In the genomic region with DNA sequence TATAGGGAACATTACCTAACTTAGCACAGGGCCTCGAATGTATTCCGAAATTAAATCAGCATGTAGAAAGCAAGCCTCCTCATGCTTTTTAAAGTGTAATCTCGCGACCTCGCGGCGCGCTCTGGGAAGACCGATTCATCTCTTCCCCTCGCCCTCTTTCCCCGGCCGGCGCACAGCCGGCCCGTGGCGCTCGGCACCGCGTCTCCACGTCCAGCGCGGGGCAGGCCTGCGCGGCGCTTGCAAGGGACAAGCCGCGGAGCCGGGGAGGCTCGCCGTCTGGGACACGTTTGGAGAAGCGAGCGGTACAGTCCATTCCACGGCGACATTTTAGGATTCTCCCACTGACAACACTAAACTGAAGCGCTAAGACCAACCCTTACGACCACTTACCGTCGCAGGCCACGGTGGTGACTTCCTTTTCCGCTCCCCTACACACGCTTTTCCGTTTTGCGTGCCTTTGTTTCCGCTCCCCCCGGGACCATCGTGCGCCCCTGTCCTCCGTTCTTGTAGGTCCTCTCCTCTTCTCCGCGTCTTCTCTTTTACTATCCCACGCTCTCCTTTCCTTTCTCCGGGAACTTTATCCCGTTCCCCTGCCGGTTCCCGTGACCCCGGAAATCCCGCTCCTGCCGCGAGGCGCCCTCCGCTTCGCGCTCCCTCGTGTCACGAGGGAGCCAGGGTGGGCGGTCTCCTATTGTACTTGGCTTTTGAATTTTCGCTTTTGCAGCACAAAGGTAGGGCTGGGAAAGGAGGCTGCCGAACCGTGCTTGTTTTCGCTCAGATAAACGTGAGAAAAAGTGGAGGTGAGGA, we compare ENCODE assay signal across 8 cellular contexts. TPM values are rescaled to one million over a fixed set of nuclear protein-coding genes. Genes with fewer than 3 reads are reported as not detected.
DNase-seq lines count a peak whose midpoint lies in the region; TF ChIP-seq lines count a peak whose summit lies in the region.

A gene with protein sequence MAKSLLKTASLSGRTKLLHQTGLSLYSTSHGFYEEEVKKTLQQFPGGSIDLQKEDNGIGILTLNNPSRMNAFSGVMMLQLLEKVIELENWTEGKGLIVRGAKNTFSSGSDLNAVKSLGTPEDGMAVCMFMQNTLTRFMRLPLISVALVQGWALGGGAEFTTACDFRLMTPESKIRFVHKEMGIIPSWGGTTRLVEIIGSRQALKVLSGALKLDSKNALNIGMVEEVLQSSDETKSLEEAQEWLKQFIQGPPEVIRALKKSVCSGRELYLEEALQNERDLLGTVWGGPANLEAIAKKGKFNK (minus strand): TSS at position 664 of the 807 bp plus-strand sequence. CDS start 12,581 bp downstream, outside the sequence.

- H3K27ac ChIP-seq in suprapubic skin: peak within 1 kb of the TSS; percentile 90

- H3K9me3 ChIP-seq in suprapubic skin: no peaks in the 10 kb centered on the region

- H3K4me3 ChIP-seq in suprapubic skin: peak within 1 kb of the TSS; percentile 89

- no peaks in the 10 kb centered on the region for H3K27me3 ChIP-seq in suprapubic skin

- H3K36me3 ChIP-seq in suprapubic skin: no peaks in the 10 kb centered on the region

- H3K4me1 ChIP-seq in suprapubic skin: peaks cover 41% of the 10 kb centered on the region

- DNase-seq in ELF-1 (ENCODE audit: low read depth, low spot score): peak; percentile 71
- DNase-seq in H4 (ENCODE audit: low spot score): peak; percentile 39
- DNase-seq in LoVo (ENCODE audit: low spot score): peak; percentile 64
- peak; percentile 73 for DNase-seq in SHP77 treated with DMSO at 0.1 percent for 48 hours (lab: John Stamatoyannopoulos, UW)
- DNase-seq in activated gamma-delta T cell (lab: John Stamatoyannopoulos, UW): peak; percentile 23
- peak; percentile 63 for DNase-seq in germinal center (ENCODE audit: low spot score)
- DNase-seq in occipital lobe (lab: John Stamatoyannopoulos, UW): peak; percentile 58
- DNase-seq in suprapubic skin (ENCODE audit: low spot score in 2 of 2): peak; percentile 68 to 83

- under 1% methylated on average over 46 of the region's 72 CpGs for WGBS in suprapubic skin

- no peak for TF ChIP-seq CTCF in suprapubic skin (IDR thresholded peaks at IDR 0.05)

- no peak for TF ChIP-seq EP300 in suprapubic skin (IDR thresholded peaks at IDR 0.05)

- TF ChIP-seq POLR2A in suprapubic skin (IDR thresholded peaks at IDR 0.05): peak in 1 of 2 donors; percentile 28

RNA-seq across cellular contexts. Expression of the gene that starts here (rescaled TPM):
- total RNA-seq in H4 (2014; rRNA removed; shearing (Covaris generic)): 60.7 and 67.5 TPM in 2 replicates
- total RNA-seq in occipital lobe (53.8 TPM), suprapubic skin (10 to 100 TPM; 23.9 to 42.6 (median 38.0) TPM)

Comparison
In these comparisons a context has a peak if more than half of its experiments do, and no peak if none do; other contexts are left out.
1. Peak in every context shown above with its lines: DNase-seq, H3K4me3 ChIP-seq and H3K27ac ChIP-seq.
2. DNase-seq: peak in every context shown above with its lines; median percentile 76 in suprapubic skin; 73 in SHP77 treated with DMSO at 0.1 percent for 48 hours; 71 in ELF-1; 64 in LoVo; 63 in germinal center; 58 in occipital lobe; 39 in H4; 23 in activated gamma-delta T cell.